In genomic region chr1:59043796-59044195, GRCh38 we compare ENCODE assay signal across 1 cellular context.
TF ChIP-seq lines count a peak whose summit lies in the region.

No MANE protein-coding gene starts in this region.

TF ChIP-seq in K562, 482 proteins besides CTCF, POLR2A, EP300 and RAD21 (continued from another document and continues in another):
- TF ChIP-seq STAT5A (IDR thresholded peaks at IDR 0.05; ENCODE audit: borderline replicate concordance, low read length) (no peak), PCBP1 (IDR thresholded peaks at IDR 0.05; ENCODE audit: low read depth, low read length, poor library complexity, severe bottlenecking) (no peak), ZNF263 (CRISPR knock-in tag; IDR thresholded peaks at IDR 0.05; ENCODE audit: borderline replicate concordance) (no peak; the same call in 1 of the 2 replicates), PRPF4 (IDR thresholded peaks at IDR 0.05; ENCODE audit: insufficient read depth, low read depth, low read length, poor library complexity, severe bottlenecking) (no peak), PTBP1 (IDR thresholded peaks at IDR 0.05; ENCODE audit: low read depth, low read length) (no peak), FOXJ2 (tag; IDR thresholded peaks at IDR 0.05) (peak; percentile 72; the same call in 1 of the 2 replicates), E2F6 (IDR thresholded peaks at IDR 0.05; ENCODE audit: borderline replicate concordance in 1 of 2, extremely low read depth in 1 of 2, insufficient read depth in 1 of 2, insufficient read length in 1 of 2, low read depth in 1 of 2, low read length in 1 of 2, poor library complexity in 1 of 2, severe bottlenecking in 1 of 2) (no peak), HMG20A (CRISPR knock-in tag; conservative IDR thresholded peaks at IDR 0.05) (no peak), ZNF79 (CRISPR knock-in tag; IDR thresholded peaks at IDR 0.05; ENCODE audit: low read depth) (no peak), HNRNPH1 (optimal IDR thresholded peaks at IDR 0.05; ENCODE audit: low read depth, low read length) (no peak), RBM17 (IDR thresholded peaks at IDR 0.05; ENCODE audit: borderline replicate concordance, low read depth, low read length) (no peak), DLX4 (CRISPR knock-in tag; IDR thresholded peaks at IDR 0.05) (no peak), ZNF507 (tag; conservative IDR thresholded peaks at IDR 0.05) (no peak), TEAD2 (tag; IDR thresholded peaks at IDR 0.05) (no peak), KLF6 (CRISPR knock-in tag; IDR thresholded peaks at IDR 0.05; ENCODE audit: borderline replicate concordance) (no peak), SLC30A9 (CRISPR knock-in tag; IDR thresholded peaks at IDR 0.05) (no peak), IRF2 (CRISPR knock-in tag; IDR thresholded peaks at IDR 0.05) (no peak), RNF2 (IDR thresholded peaks at IDR 0.05) (no peak), NEUROD1 (IDR thresholded peaks at IDR 0.05; ENCODE audit: borderline replicate concordance, low read depth, low read length, partially characterized antibody) (peak; percentile 16), PATZ1 (CRISPR knock-in tag; IDR thresholded peaks at IDR 0.05; ENCODE audit: borderline replicate concordance) (no peak), JUNB (CRISPR knock-in tag; conservative IDR thresholded peaks at IDR 0.05) (0 out of 2 replicates have a peak, but pooled peaks have one; percentile 12), POLR2G (IDR thresholded peaks at IDR 0.05; ENCODE audit: low read depth, low read length) (no peak), NR0B1 (IDR thresholded peaks at IDR 0.05; ENCODE audit: partially characterized antibody) (no peak), ZKSCAN8 (CRISPR knock-in tag; IDR thresholded peaks at IDR 0.05) (no peak), SP2 (IDR thresholded peaks at IDR 0.05; ENCODE audit: extremely low read depth, low read depth, low read length, poor library complexity, severe bottlenecking) (no peak), MEIS2 (IDR thresholded peaks at IDR 0.05; ENCODE audit: partially characterized antibody) (peak; percentile 67), PYGO2 (tag; IDR thresholded peaks at IDR 0.05) (no peak), HDAC1 (IDR thresholded peaks at IDR 0.05) (peak in 1 of 2 experiments; percentile 52; a peak in 1 of 4 replicates), SNRNP70 (optimal IDR thresholded peaks at IDR 0.05; ENCODE audit: low read depth, low read length) (no peak), SRSF1 (IDR thresholded peaks at IDR 0.05; ENCODE audit: low read depth, low read length) (no peak), ZNF436 (CRISPR knock-in tag; IDR thresholded peaks at IDR 0.05) (no peak), CBFA2T3 (IDR thresholded peaks at IDR 0.05) (peak; percentile 73), ZNF77 (CRISPR knock-in tag; IDR thresholded peaks at IDR 0.05) (no peak), L3MBTL2 (IDR thresholded peaks at IDR 0.05) (peak; percentile 43; the same call in 1 of the 2 replicates), ZNF217 (CRISPR knock-in tag; IDR thresholded peaks at IDR 0.05) (no peak), ZEB2 (IDR thresholded peaks at IDR 0.05) (peak; percentile 92), ZNF143 (CRISPR knock-in tag; IDR thresholded peaks at IDR 0.05) (no peak), NFATC3 (IDR thresholded peaks at IDR 0.05) (no peak), DMBX1 (CRISPR knock-in tag; IDR thresholded peaks at IDR 0.05; ENCODE audit: borderline replicate concordance) (peak; percentile 32; the same call in 1 of the 2 replicates), COPS2 (conservative IDR thresholded peaks at IDR 0.05) (no peak), EZH2 (IDR thresholded peaks at IDR 0.05; ENCODE audit: borderline replicate concordance, low read depth, low read length) (no peak), CBX3 (IDR thresholded peaks at IDR 0.05; ENCODE audit: borderline replicate concordance in 1 of 2, low read length in 2 of 2) (no peak), FOXK2 (conservative IDR thresholded peaks at IDR 0.05 in 1 of 2, IDR thresholded peaks at IDR 0.05 in 1 of 2; ENCODE audit: low read depth in 2 of 2) (no peak), DPF2 (IDR thresholded peaks at IDR 0.05) (peak; percentile 69), JUND (IDR thresholded peaks at IDR 0.05; ENCODE audit: borderline replicate concordance, low read depth, low read length) (peak; percentile 69; the same call in 1 of the 2 replicates), JUND (tag; IDR thresholded peaks at IDR 0.05; ENCODE audit: borderline replicate concordance, low read depth, low read length) (peak; percentile 78; the same call in 1 of the 3 replicates), HOXB6 (CRISPR knock-in tag; IDR thresholded peaks at IDR 0.05; ENCODE audit: borderline replicate concordance) (no peak), ZNF76 (CRISPR knock-in tag; IDR thresholded peaks at IDR 0.05; ENCODE audit: borderline replicate concordance) (no peak), ETV1 (tag; conservative IDR thresholded peaks at IDR 0.05; ENCODE audit: low read depth) (peak; percentile 84), TAF9B (IDR thresholded peaks at IDR 0.05; ENCODE audit: partially characterized antibody) (no peak), RNF219 (CRISPR knock-in tag; IDR thresholded peaks at IDR 0.05) (no peak), ZNF586 (CRISPR knock-in tag; conservative IDR thresholded peaks at IDR 0.05) (no peak), SIRT6 (IDR thresholded peaks at IDR 0.05; ENCODE audit: low read depth, low read length) (no peak), CHD1 (IDR thresholded peaks at IDR 0.05; ENCODE audit: low read length) (no peak), POLR2H (tag; IDR thresholded peaks at IDR 0.05; ENCODE audit: low read depth) (no peak)
- TF ChIP-seq, protein P1, sequence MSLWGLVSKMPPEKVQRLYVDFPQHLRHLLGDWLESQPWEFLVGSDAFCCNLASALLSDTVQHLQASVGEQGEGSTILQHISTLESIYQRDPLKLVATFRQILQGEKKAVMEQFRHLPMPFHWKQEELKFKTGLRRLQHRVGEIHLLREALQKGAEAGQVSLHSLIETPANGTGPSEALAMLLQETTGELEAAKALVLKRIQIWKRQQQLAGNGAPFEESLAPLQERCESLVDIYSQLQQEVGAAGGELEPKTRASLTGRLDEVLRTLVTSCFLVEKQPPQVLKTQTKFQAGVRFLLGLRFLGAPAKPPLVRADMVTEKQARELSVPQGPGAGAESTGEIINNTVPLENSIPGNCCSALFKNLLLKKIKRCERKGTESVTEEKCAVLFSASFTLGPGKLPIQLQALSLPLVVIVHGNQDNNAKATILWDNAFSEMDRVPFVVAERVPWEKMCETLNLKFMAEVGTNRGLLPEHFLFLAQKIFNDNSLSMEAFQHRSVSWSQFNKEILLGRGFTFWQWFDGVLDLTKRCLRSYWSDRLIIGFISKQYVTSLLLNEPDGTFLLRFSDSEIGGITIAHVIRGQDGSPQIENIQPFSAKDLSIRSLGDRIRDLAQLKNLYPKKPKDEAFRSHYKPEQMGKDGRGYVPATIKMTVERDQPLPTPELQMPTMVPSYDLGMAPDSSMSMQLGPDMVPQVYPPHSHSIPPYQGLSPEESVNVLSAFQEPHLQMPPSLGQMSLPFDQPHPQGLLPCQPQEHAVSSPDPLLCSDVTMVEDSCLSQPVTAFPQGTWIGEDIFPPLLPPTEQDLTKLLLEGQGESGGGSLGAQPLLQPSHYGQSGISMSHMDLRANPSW (CRISPR knock-in tag; IDR thresholded peaks at IDR 0.05): no peak
- TF ChIP-seq, protein P2, sequence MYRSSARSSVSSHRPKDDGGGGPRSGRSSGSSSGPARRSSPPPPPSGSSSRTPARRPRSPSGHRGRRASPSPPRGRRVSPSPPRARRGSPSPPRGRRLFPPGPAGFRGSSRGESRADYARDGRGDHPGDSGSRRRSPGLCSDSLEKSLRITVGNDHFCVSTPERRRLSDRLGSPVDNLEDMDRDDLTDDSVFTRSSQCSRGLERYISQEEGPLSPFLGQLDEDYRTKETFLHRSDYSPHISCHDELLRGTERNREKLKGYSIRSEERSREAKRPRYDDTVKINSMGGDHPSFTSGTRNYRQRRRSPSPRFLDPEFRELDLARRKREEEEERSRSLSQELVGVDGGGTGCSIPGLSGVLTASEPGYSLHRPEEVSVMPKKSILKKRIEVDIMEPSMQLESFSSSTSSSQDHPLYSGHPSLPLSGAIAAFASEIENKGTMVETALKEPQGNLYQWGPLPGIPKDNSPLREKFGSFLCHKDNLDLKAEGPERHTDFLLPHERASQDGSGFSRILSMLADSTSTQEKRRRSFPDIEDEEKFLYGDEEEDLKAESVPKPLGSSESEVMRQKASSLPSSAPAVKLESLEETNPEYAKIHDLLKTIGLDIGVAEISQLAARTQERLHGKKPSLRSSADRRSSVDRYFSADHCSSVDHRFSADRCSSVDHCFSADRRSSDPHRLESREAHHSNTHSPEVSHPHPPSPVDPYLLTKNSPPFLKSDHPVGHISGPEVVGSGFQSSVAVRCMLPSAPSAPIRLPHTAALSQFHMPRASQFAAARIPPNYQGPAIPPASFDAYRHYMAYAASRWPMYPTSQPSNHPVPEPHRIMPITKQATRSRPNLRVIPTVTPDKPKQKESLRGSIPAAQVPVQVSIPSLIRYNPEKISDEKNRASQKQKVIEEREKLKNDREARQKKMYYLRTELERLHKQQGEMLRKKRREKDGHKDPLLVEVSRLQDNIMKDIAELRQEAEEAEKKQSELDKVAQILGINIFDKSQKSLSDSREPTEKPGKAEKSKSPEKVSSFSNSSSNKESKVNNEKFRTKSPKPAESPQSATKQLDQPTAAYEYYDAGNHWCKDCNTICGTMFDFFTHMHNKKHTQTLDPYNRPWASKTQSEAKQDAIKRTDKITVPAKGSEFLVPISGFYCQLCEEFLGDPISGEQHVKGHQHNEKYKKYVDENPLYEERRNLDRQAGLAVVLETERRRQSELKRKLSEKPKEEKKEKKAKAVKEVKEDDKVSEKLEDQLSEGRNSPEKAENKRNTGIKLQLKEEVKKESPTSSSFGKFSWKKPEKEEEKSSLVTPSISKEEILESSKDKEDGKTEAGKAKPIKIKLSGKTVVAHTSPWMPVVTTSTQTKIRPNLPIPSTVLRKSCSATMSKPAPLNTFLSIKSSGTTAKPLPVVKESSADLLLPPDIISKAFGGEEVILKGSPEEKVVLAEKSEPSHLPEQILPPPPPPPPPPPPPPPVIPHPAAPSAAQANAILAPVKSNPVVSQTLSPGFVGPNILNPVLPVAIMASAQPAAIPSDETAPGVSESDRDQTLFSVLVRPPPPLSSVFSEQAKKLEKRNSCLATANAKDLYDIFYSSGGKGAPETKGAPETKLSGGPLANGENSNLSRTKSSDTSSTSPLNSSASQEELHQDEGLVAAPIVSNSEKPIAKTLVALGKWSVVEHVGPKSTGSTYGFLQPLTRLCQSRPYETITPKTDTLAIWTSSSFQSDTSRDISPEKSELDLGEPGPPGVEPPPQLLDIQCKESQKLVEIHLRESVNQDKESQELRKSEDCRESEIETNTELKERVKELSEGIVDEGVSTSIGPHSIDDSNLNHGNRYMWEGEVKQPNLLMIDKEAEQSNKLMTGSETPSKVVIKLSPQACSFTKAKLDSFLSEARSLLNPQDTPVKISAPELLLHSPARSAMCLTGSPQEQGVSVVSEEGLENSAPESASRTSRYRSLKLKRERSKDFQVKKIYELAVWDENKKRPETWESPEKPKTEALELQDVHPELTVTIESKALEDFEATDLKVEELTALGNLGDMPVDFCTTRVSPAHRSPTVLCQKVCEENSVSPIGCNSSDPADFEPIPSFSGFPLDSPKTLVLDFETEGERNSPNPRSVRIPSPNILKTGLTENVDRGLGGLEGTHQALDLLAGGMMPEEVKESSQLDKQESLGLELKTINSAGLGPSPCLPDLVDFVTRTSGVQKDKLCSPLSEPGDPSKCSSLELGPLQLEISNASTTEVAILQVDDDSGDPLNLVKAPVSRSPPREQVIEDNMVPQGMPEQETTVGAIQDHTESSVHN (IDR thresholded peaks at IDR 0.05; ENCODE audit: borderline replicate concordance in 1 of 2, low read depth in 1 of 2): no peak
